In the genomic region with DNA sequence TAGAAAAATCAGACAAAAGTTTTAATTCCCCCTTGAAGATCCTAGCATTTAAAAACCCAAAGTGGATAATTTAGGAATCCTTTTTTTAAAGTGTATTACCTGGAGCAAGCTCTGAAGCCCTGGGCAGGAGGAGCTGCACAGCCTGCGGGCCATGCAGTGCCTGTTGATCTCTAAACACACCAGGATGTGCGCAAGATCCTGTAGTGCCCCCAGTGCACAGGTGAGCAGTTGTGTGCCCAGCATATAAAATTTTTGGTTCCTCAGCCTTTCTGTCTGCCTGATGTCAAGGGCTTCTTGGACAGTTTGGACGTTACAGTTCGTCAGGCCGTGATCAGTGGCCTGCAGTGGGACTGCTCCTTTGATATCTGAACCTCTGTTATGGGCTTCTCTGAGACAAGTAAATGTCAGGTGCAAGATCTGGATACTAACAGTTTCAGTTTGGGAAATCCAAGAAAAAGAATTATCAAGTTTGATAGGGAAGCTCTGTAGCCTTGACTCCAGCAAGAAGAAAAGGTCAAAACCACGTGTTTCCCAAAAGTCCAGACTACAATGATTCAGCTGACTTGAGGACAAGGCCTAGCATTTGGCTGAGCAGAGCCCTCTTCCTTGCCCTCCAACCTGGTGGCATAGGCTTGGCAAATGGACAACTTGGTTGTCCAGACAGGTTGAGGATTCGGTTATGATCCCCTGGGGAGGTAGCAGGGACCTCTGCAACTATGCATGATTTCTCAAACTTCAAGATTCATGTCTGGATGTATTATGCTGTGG, we compare ENCODE assay signal across 8 cellular contexts. TPM values are rescaled to one million over a fixed set of nuclear protein-coding genes. Genes with fewer than 3 reads are reported as not detected.
A peak's percentile ranks its signal among the peaks of the same experiment; 100 is the strongest.
DNase-seq lines count a peak whose midpoint lies in the region; ATAC-seq and TF ChIP-seq lines count a peak whose summit lies in the region.

No MANE protein-coding gene starts in this region.

- H3K27ac Mint-ChIP-seq in WTC11 (peak overlapping the region; percentile 99), natural killer cell (peak overlapping the region; percentile 99)

- CTCF ChIA-PET in WTC11 (lab: Charles Lee): interaction anchor here (1.3 kb wide), 1 partner anchor 222 kb away, joined by 6 read pairs; no protein-coding TSS in a partner anchor

- peak overlapping the region; percentile 97 for H3K4me3 Mint-ChIP-seq in WTC11
- H3K4me3 Mint-ChIP-seq in natural killer cell: peak overlapping the region; percentile 98

- H3K4me1 Mint-ChIP-seq in WTC11: peaks cover 56% of the 10 kb centered on the region
- peaks cover 57 to 65% of the 10 kb centered on the region in 2 donors for H3K4me1 Mint-ChIP-seq in natural killer cell

- H3K27me3 Mint-ChIP-seq in WTC11 (ENCODE audit: low read depth): no peaks in the 10 kb centered on the region
- no peaks in the 10 kb centered on the region for H3K27me3 Mint-ChIP-seq in natural killer cell (ENCODE audit: low read depth in 2 of 2)

- DNase-seq in NCI-H82 (lab: John Stamatoyannopoulos, UW): peak; percentile 25
- DNase-seq in NCI-H82 treated with DMSO at 0.1 percent for 48 hours (lab: John Stamatoyannopoulos, UW; ENCODE audit: unreplicated experiment): no peak
- no peak for DNase-seq in WTC11 (ENCODE audit: low spot score)
- DNase-seq in epithelial cell of esophagus (ENCODE audit: low read depth): no peak
- no peak for DNase-seq in natural killer cell
- no peak for DNase-seq in mucosa of gallbladder (ENCODE audit: low spot score)
- DNase-seq in HPDE6-E6E7 (ENCODE audit: extremely low spot score): no peak

- peak overlapping the region; percentile 64 for H3K4me3 ChIP-seq in epithelial cell of esophagus (ENCODE audit: low read length)

- ATAC-seq in HG03442 (IDR thresholded peaks at IDR 0.05; ENCODE audit: unreplicated experiment): peak; percentile 24
- ATAC-seq in WTC11: no peak
- ATAC-seq in natural killer cell: peak in 1 of 3 donors; percentile 4

- H3K9me3 Mint-ChIP-seq in WTC11 (no peaks in the 10 kb centered on the region), natural killer cell (no peaks in the 10 kb centered on the region)

- intact Hi-C loops in natural killer cell (cut with micrococcal nuclease): loop anchor here (5.0 to 10.0 kb wide), 2 partner anchors 54 to 516 kb away; no protein-coding TSS in a partner anchor

- H3K36me3 Mint-ChIP-seq in WTC11 (peaks cover 10% of the 10 kb centered on the region; the same call in 1 of the 2 replicates), natural killer cell (peaks cover 6% of the 10 kb centered on the region)

- TF ChIP-seq CTCF in WTC11 (IDR thresholded peaks at IDR 0.05) (no peak), epithelial cell of esophagus (IDR thresholded peaks at IDR 0.05; ENCODE audit: insufficient read depth, low read depth, low read length, missing control alignments) (no peak), natural killer cell (IDR thresholded peaks at IDR 0.05) (no peak)

- POLR2A ChIA-PET in WTC11 (lab: Charles Lee): interaction anchor here (1.0 to 1.3 kb wide), 2 partner anchors 9 to 30 kb away, joined by 3 to 8 read pairs; no protein-coding TSS in a partner anchor

TF ChIP-seq in WTC11, 78 proteins besides CTCF, POLR2A, EP300 and RAD21:
- TF ChIP-seq FOXK1 (CRISPR knock-in tag; IDR thresholded peaks at IDR 0.05): no peak
- no peak for TF ChIP-seq ETV6 (CRISPR knock-in tag; IDR thresholded peaks at IDR 0.05)
- TF ChIP-seq SOX15 (CRISPR knock-in tag; IDR thresholded peaks at IDR 0.05): no peak
- no peak for TF ChIP-seq GTF2I (CRISPR knock-in tag; conservative IDR thresholded peaks at IDR 0.05)
- TF ChIP-seq, protein P1, sequence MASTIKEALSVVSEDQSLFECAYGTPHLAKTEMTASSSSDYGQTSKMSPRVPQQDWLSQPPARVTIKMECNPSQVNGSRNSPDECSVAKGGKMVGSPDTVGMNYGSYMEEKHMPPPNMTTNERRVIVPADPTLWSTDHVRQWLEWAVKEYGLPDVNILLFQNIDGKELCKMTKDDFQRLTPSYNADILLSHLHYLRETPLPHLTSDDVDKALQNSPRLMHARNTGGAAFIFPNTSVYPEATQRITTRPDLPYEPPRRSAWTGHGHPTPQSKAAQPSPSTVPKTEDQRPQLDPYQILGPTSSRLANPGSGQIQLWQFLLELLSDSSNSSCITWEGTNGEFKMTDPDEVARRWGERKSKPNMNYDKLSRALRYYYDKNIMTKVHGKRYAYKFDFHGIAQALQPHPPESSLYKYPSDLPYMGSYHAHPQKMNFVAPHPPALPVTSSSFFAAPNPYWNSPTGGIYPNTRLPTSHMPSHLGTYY (CRISPR knock-in tag; IDR thresholded peaks at IDR 0.05): no peak
- TF ChIP-seq ATF1 (CRISPR knock-in tag; IDR thresholded peaks at IDR 0.05): no peak
- no peak for TF ChIP-seq RELA (CRISPR knock-in tag; IDR thresholded peaks at IDR 0.05; ENCODE audit: borderline replicate concordance)
- TF ChIP-seq IRF2 (CRISPR knock-in tag; IDR thresholded peaks at IDR 0.05; ENCODE audit: borderline replicate concordance, low read depth): no peak
- TF ChIP-seq, protein P2, sequence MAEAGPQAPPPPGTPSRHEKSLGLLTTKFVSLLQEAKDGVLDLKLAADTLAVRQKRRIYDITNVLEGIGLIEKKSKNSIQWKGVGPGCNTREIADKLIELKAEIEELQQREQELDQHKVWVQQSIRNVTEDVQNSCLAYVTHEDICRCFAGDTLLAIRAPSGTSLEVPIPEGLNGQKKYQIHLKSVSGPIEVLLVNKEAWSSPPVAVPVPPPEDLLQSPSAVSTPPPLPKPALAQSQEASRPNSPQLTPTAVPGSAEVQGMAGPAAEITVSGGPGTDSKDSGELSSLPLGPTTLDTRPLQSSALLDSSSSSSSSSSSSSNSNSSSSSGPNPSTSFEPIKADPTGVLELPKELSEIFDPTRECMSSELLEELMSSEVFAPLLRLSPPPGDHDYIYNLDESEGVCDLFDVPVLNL (CRISPR knock-in tag; IDR thresholded peaks at IDR 0.05; ENCODE audit: borderline replicate concordance, low read depth): no peak
- TF ChIP-seq NFYB (CRISPR knock-in tag; conservative IDR thresholded peaks at IDR 0.05; ENCODE audit: low read depth): no peak
- no peak for TF ChIP-seq ZNF138 (CRISPR knock-in tag; conservative IDR thresholded peaks at IDR 0.05)
- TF ChIP-seq ELF4 (CRISPR knock-in tag; IDR thresholded peaks at IDR 0.05; ENCODE audit: low read depth): no peak
- TF ChIP-seq OVOL2 (CRISPR knock-in tag; IDR thresholded peaks at IDR 0.05; ENCODE audit: borderline replicate concordance): no peak
- TF ChIP-seq, protein P3, sequence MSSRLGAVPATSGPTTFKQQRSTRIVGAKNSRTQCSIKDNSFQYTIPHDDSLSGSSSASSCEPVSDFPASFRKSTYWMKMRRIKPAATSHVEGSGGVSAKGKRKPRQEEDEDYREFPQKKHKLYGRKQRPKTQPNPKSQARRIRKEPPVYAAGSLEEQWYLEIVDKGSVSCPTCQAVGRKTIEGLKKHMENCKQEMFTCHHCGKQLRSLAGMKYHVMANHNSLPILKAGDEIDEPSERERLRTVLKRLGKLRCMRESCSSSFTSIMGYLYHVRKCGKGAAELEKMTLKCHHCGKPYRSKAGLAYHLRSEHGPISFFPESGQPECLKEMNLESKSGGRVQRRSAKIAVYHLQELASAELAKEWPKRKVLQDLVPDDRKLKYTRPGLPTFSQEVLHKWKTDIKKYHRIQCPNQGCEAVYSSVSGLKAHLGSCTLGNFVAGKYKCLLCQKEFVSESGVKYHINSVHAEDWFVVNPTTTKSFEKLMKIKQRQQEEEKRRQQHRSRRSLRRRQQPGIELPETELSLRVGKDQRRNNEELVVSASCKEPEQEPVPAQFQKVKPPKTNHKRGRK (CRISPR knock-in tag; IDR thresholded peaks at IDR 0.05; ENCODE audit: borderline replicate concordance): no peak

RNA-seq across cellular contexts. Expression of a gene that starts 1.0 kb away (rescaled TPM):
- total RNA-seq in WTC11 (2021): 35.7 to 36.3 TPM (median 35.8 TPM) in 3 replicates
- total RNA-seq in natural killer cell: 10 to 100 TPM; 49.0 to 61.4 (median 51.6) TPM
- total RNA-seq in mucosa of gallbladder: 45.9 TPM
